In genomic region chr11:73249858-73250773, GRCh38 we compare ENCODE assay signal across 18 cellular contexts. TPM values are rescaled to one million over a fixed set of nuclear protein-coding genes. Genes with fewer than 3 reads are reported as not detected.
DNase-seq lines count a peak whose midpoint lies in the region; ATAC-seq and TF ChIP-seq lines count a peak whose summit lies in the region.
"Had no signal": no experiment of that assay in that cellular context is flagged by ENCODE, and none has a peak within 500 bp of the region (broad histone marks: within the 10 kb centered on the region; RNA-seq: fewer than 3 reads in every experiment).

No MANE protein-coding gene starts in this region.

- H2BK20ac ChIP-seq in H9 (ENCODE audit: low read depth, low read length, poor library complexity, severe bottlenecking), result no peak overlapping the region

- WGBS in H9 (ENCODE audit: extremely low coverage, insufficient read length, low lambda C conversion rate), result no CpG with 5 or more reads among the region's 11 CpGs

- H3K14ac ChIP-seq in H9 (ENCODE audit: insufficient read depth, low read length), result no peak overlapping the region

- H3K4me1 Mint-ChIP-seq in CD4-positive, alpha-beta T cell (ENCODE audit: low read depth), result no peaks in the 10 kb centered on the region
- H3K4me1 Mint-ChIP-seq in H9, result peaks cover 14 to 16% of the 10 kb centered on the region in 2 experiments

- H3K4me3 ChIP-seq in OCI-LY7 (ENCODE audit: low read depth, low read length, poor library complexity, severe bottlenecking), result no peak overlapping the region
- H3K4me3 ChIP-seq: cardiac muscle cell, lower lobe of right lung, skin epidermis, testis had no signal

- no peak overlapping the region for H3K9ac ChIP-seq in H9 (ENCODE audit: extremely low read depth, insufficient read length, low read length)

- H3K23ac ChIP-seq in H9 (ENCODE audit: insufficient read length, low read depth, low read length), result no peak overlapping the region

- no peak overlapping the region for H2BK15ac ChIP-seq in H9 (ENCODE audit: low read depth, low read length)

- H2BK120ac ChIP-seq in H9 (ENCODE audit: low read depth, low read length, poor library complexity, severe bottlenecking), result no peak overlapping the region

- H3K56ac ChIP-seq in H9 (ENCODE audit: insufficient read length, low read depth, low read length), result no peak overlapping the region

- BruUV-seq in OCI-LY7 (replicated peaks; lab: Mats Ljungman, UMichigan), result no TSS peak

- H3K23me2 ChIP-seq in H9 (ENCODE audit: insufficient read length, low read depth, low read length, poor library complexity, severe bottlenecking), result no peaks in the 10 kb centered on the region

- no peaks in the 10 kb centered on the region for H3K79me2 ChIP-seq in H9 (ENCODE audit: insufficient read depth, low read length)
- H3K79me2 ChIP-seq in OCI-LY7 (ENCODE audit: insufficient read depth, low read depth, low read length), result no peaks in the 10 kb centered on the region

- no peak overlapping the region for H3K18ac ChIP-seq in H9 (ENCODE audit: insufficient read length, low read depth, low read length)

- H2AFZ ChIP-seq in H9 (ENCODE audit: low read length) (no peak overlapping the region), OCI-LY7 (ENCODE audit: low read length) (peak overlapping the region; percentile 18; the same call in 1 of the 2 replicates)

- no peaks in the 10 kb centered on the region for H3K9me2 ChIP-seq in OCI-LY7 (ENCODE audit: insufficient read depth, low read length)

- no peak overlapping the region for H3K4ac ChIP-seq in H9 (ENCODE audit: low read depth, low read length)

- no peak overlapping the region for H3K4me2 ChIP-seq in H9 (ENCODE audit: insufficient read depth, insufficient read length, low read length)
- H3K4me2 ChIP-seq in OCI-LY7 (ENCODE audit: low read length), result no peak overlapping the region

- no peaks in the 10 kb centered on the region for H3K9me3 Mint-ChIP-seq in CD4-positive, alpha-beta T cell
- no peaks in the 10 kb centered on the region; a peak in 1 of 5 replicates for H3K9me3 Mint-ChIP-seq in H9
- H3K9me3 Mint-ChIP-seq: activated T-helper 2 cell treated with anti-CD3 and anti-CD28 coated beads, Interferon-gamma antibody, Interleukin-2, Interleukin-4, amounts not matched to agents 10 μg/mL and 5 μg/mL and 100 μg/mL, durations not matched to agents 14 hours and 24 hours and 36 hours; CD4-positive, CD25-positive, alpha-beta regulatory T cell; WTC11 had no signal

- H3K4me3 Mint-ChIP-seq in CD4-positive, alpha-beta T cell, result no peak overlapping the region
- H3K4me3 Mint-ChIP-seq in H9, result no peak overlapping the region
- H3K4me3 Mint-ChIP-seq: CD4-positive, CD25-positive, alpha-beta regulatory T cell; WTC11 had no signal

- H4K5ac ChIP-seq in H9 (ENCODE audit: insufficient read length, low read depth, low read length), result no peak overlapping the region

- intact Hi-C loops in CD4-positive, alpha-beta T cell (cut with DNase I, micrococcal nuclease), result no loop called here
- intact Hi-C loops in OCI-LY7 (cut with micrococcal nuclease; ENCODE audit: unreplicated experiment) (no loop called here), left colon (cut with DNase I, micrococcal nuclease) (no loop called here)

- TF ChIP-seq CTCF in CD4-positive, alpha-beta T cell (IDR thresholded peaks at IDR 0.05), result no peak
- TF ChIP-seq CTCF in H9 (conservative IDR thresholded peaks at IDR 0.05) (no peak), OCI-LY7 (conservative IDR thresholded peaks at IDR 0.05; ENCODE audit: low read length) (no peak)

- no peaks in the 10 kb centered on the region for H3K27me3 ChIP-seq in CD4-positive, alpha-beta T cell (ENCODE audit: control insufficient read depth, insufficient read depth, low read length)
- no peaks in the 10 kb centered on the region for H3K27me3 ChIP-seq in H9 (ENCODE audit: insufficient read depth, low read length)
- H3K27me3 ChIP-seq: testis had no signal

- no peak overlapping the region for H4K8ac ChIP-seq in H9 (replicated peaks; ENCODE audit: insufficient read length, low read depth, low read length)

- H3K79me1 ChIP-seq in H9 (ENCODE audit: insufficient read depth, low read depth, low read length, poor library complexity, severe bottlenecking), result no peaks in the 10 kb centered on the region

- H4K91ac ChIP-seq in H9 (ENCODE audit: insufficient read length, low read depth, low read length), result no peak overlapping the region

- H3K36me3 Mint-ChIP-seq in CD4-positive, alpha-beta T cell (ENCODE audit: low read depth), result no peaks in the 10 kb centered on the region
- no peaks in the 10 kb centered on the region for H3K36me3 Mint-ChIP-seq in H9 (ENCODE audit: insufficient read depth in 1 of 3, low read depth in 3 of 3)
- H3K36me3 Mint-ChIP-seq: CD4-positive, CD25-positive, alpha-beta regulatory T cell; WTC11 had no signal

- CTCF ChIA-PET in CD4-positive, alpha-beta T cell (lab: Charles Lee), result no interaction called here
- CTCF ChIA-PET in OCI-LY7 (lab: Charles Lee; ENCODE audit: unreplicated experiment), result no interaction called here

- H4K20me1 ChIP-seq in H9 (ENCODE audit: control insufficient read depth, insufficient read depth, insufficient read length), result no peaks in the 10 kb centered on the region
- no peaks in the 10 kb centered on the region for H4K20me1 ChIP-seq in OCI-LY7 (ENCODE audit: insufficient read depth, low read length)

- no peak overlapping the region for H3T11ph ChIP-seq in H9 (ENCODE audit: low read length)

- H3K27ac Mint-ChIP-seq in CD4-positive, alpha-beta T cell, result no peak overlapping the region
- 0 out of 7 replicates have a peak overlapping the region, but pooled peaks of 1 of the 3 experiments have one; percentile 61 for H3K27ac Mint-ChIP-seq in H9
- H3K27ac Mint-ChIP-seq: activated T-helper 2 cell treated with anti-CD3 and anti-CD28 coated beads, Interferon-gamma antibody, Interleukin-2, Interleukin-4, amounts not matched to agents 10 μg/mL and 5 μg/mL and 100 μg/mL, durations not matched to agents 14 hours and 24 hours and 36 hours; CD4-positive, CD25-positive, alpha-beta regulatory T cell; WTC11 had no signal

- H3K4me1 ChIP-seq in H9 (ENCODE audit: insufficient read depth, low read length) (peaks cover 4% of the 10 kb centered on the region; the same call in 1 of the 2 replicates), OCI-LY7 (ENCODE audit: insufficient read depth, low read length, poor library complexity, severe bottlenecking) (no peaks in the 10 kb centered on the region)
- H3K4me1 ChIP-seq: lower lobe of right lung, testis had no signal

- H3K36me3 ChIP-seq in OCI-LY7 (ENCODE audit: insufficient read depth, low read length), result no peaks in the 10 kb centered on the region
- H3K36me3 ChIP-seq: cardiac muscle cell, lower lobe of right lung had no signal

- H3K27ac ChIP-seq in CD4-positive, alpha-beta T cell (ENCODE audit: low read depth, low read length), result no peak overlapping the region
- no peak overlapping the region for H3K27ac ChIP-seq in H9 (ENCODE audit: insufficient read length, low read depth, low read length)
- H3K27ac ChIP-seq in OCI-LY7 (ENCODE audit: low read depth, low read length, poor library complexity, severe bottlenecking), result no peak overlapping the region
- H3K27ac ChIP-seq: cardiac muscle cell, lower lobe of right lung, skin epidermis, testis had no signal

- H2BK5ac ChIP-seq in H9 (ENCODE audit: insufficient read length, low read length), result no peak overlapping the region

- DNase-seq in CD4-positive, alpha-beta T cell, result no peak
- peak; percentile 21 for DNase-seq in H9
- no peak for DNase-seq in OCI-LY7 (ENCODE audit: low spot score)
- DNase-seq in left colon, result peak in 1 of 2 donors; percentile 10
- no peak for DNase-seq in anterior cingulate cortex (lab: John Stamatoyannopoulos, UW)
- DNase-seq in NCI-H1105 treated with DMSO at 0.1 percent for 48 hours (lab: John Stamatoyannopoulos, UW), result no peak
- DNase-seq in iPS-NIHi7 (ENCODE audit: extremely low spot score), result no peak
- DNase-seq: HCEC 1CT, hypothalamus, lower lobe of right lung, NCI-H146, testis had no signal

- ATAC-seq in CD4-positive, alpha-beta T cell (ENCODE audit: poor library complexity), result peak; percentile 31
- ATAC-seq in left colon (peak; percentile 15), GM18498 (IDR thresholded peaks at IDR 0.05; ENCODE audit: unreplicated experiment) (no peak)
- ATAC-seq: WTC11 had no signal

- POLR2A ChIA-PET in CD4-positive, alpha-beta T cell (lab: Charles Lee), result interaction anchor here (0.9 kb wide), 1 partner anchor 28 kb away, joined by 3 read pairs; no protein-coding TSS in a partner anchor
- POLR2A ChIA-PET in OCI-LY7 (lab: Charles Lee), result no interaction called here

- no peak overlapping the region for H2BK12ac ChIP-seq in H9 (ENCODE audit: insufficient read length, low read depth, low read length)

- no peaks in the 10 kb centered on the region for H3K9me3 ChIP-seq in CD4-positive, alpha-beta T cell (ENCODE audit: control insufficient read depth, low read length)
- H3K9me3 ChIP-seq in H9 (ENCODE audit: control insufficient read depth, low read depth, low read length) (no peaks in the 10 kb centered on the region), OCI-LY7 (ENCODE audit: low read length) (no peaks in the 10 kb centered on the region)
- H3K9me3 ChIP-seq: lower lobe of right lung, testis had no signal

- H2AK5ac ChIP-seq in H9 (ENCODE audit: insufficient read length, low read length), result no peak overlapping the region

- H3K27me3 Mint-ChIP-seq in CD4-positive, alpha-beta T cell, result no peaks in the 10 kb centered on the region
- H3K27me3 Mint-ChIP-seq in H9 (ENCODE audit: low read depth), result no peaks in the 10 kb centered on the region; the same call in 1 of the 2 replicates

RNA-seq across cellular contexts. Expression of gene P2RY6, which starts 22.0 kb away (rescaled TPM):
- not detected for total RNA-seq in CD4-positive, alpha-beta T cell
- total RNA-seq in H9 (2021) (not detected in 2 replicates), OCI-LY7 (2022) (not detected in 2 replicates), left colon (1 to 10 TPM; 1.5 to 1.8 TPM)
- not detected in 2 replicates for total RNA-seq in OCI-LY7 (2014; rRNA removed; shearing (Covaris generic))
- total RNA-seq: activated T-helper 2 cell treated with anti-CD3 and anti-CD28 coated beads, Interferon-gamma antibody, Interleukin-2, Interleukin-4, amounts not matched to agents 10 μg/mL and 5 μg/mL and 100 μg/mL, durations not matched to agents 14 hours and 24 hours and 36 hours; CD4-positive, CD25-positive, alpha-beta regulatory T cell; WTC11 had no signal

RNA-seq across cellular contexts. Expression of gene P2RY2, which starts 32.0 kb away (rescaled TPM):
- not detected for total RNA-seq in CD4-positive, alpha-beta T cell
- total RNA-seq in H9 (2021) (0.26 and 0.35 TPM in 2 replicates), OCI-LY7 (2022) (not detected in 2 replicates), left colon (10 to 100 TPM; 14.5 to 20.4 TPM)
- not detected in 2 replicates for total RNA-seq in OCI-LY7 (2014; rRNA removed; shearing (Covaris generic))
- total RNA-seq: activated T-helper 2 cell treated with anti-CD3 and anti-CD28 coated beads, Interferon-gamma antibody, Interleukin-2, Interleukin-4, amounts not matched to agents 10 μg/mL and 5 μg/mL and 100 μg/mL, durations not matched to agents 14 hours and 24 hours and 36 hours; CD4-positive, CD25-positive, alpha-beta regulatory T cell had no signal

RNA-seq across cellular contexts. Expression of gene ARHGEF17, which starts 58.0 kb away (rescaled TPM):
- total RNA-seq in CD4-positive, alpha-beta T cell, result not detected
- total RNA-seq in H9 (2021), result 6.2 and 7.4 TPM in 2 replicates
- 0.19 and 0.21 TPM in 2 replicates for total RNA-seq in OCI-LY7 (2014; rRNA removed; shearing (Covaris generic))
- total RNA-seq in OCI-LY7 (2022), result 0.57 and 1.4 TPM in 2 replicates
- 10 to 100 TPM in 1 of 2 donors, 1 to 10 TPM in 1; 6.8 to 14.4 TPM for total RNA-seq in left colon

Comparison
In these comparisons a context has a peak if more than half of its experiments do, and no peak if none do; other contexts are left out.
1. RNA of gene P2RY2, which starts 32.0 kb away (total RNA-seq): 14.5 to 20.4 TPM in left colon; 0.26 to 0.35 TPM in H9, not detected in CD4-positive, alpha-beta T cell and not detected in OCI-LY7; every median in the first group is over 10 times any median in the second.